8 cellular contexts compared by ENCODE assay signal in the genomic region with DNA sequence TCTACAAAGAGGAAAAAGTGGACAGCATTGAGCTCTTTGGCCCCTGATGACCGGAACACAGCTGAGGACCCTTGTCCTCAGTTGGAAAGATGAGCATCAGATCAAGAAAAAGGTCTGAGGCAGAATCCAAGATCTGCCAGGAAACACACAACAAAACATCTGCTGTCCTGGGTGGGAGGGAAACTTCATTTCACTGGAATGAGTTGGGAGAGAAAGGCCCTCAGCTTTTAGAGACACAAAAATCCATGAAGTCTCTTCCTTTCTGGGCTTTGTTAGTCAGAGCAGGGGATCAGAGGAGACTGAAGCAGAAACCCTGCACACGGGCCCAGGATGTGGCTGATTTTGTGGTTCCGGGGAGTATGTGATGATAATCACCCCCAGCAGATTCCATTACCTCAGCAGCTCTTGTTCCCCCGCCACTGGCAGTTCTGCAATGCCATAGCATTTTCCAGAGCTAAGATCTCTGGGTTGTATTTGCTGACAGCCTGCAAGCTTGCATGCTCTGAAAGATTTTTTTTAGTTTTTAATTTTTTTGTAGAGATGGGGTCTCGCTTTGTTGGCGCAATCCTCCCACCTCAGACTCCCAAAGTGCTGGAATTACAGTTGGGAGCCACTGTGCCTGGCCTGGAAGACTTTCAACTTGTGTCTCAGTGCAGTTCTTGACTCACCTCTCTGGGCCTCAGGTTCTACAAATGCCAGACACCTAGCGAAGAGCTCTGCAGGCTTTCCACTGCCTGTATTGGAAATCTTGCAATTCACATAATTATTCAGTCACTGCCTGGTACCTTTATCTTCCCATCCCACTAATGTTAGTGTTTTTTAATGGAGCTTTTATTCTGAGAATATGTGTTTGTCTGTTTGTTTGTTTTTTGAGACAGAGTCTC. TPM values are rescaled to one million over a fixed set of nuclear protein-coding genes. Genes with fewer than 3 reads are reported as not detected.
DNase-seq lines count a peak whose midpoint lies in the region; TF ChIP-seq lines count a peak whose summit lies in the region.

No MANE protein-coding gene starts in this region.

- peaks cover 29% of the 10 kb centered on the region for H3K36me3 ChIP-seq in adipocyte (ENCODE audit: control insufficient read depth, insufficient read depth, low read length, severe bottlenecking)

- H3K36me3 Mint-ChIP-seq in T-helper 2 cell treated with Interferon-gamma antibody and Interleukin-4, amounts not matched to agents 5 μg/mL and 100 μg/mL, for 36 hours (ENCODE audit: low read depth) = peaks cover 43% of the 10 kb centered on the region

- no peaks in the 10 kb centered on the region for H3K27me3 ChIP-seq in adipocyte (replicated peaks; ENCODE audit: control insufficient read depth, insufficient read depth, low read length)

- H3K9ac ChIP-seq in adipocyte (ENCODE audit: low read length) = no peak overlapping the region

- peaks cover 45% of the 10 kb centered on the region for H3K4me1 Mint-ChIP-seq in T-helper 2 cell treated with Interferon-gamma antibody and Interleukin-4, amounts not matched to agents 5 μg/mL and 100 μg/mL, for 36 hours (ENCODE audit: low read depth)

- H3K9me3 ChIP-seq in adipocyte (ENCODE audit: control insufficient read depth, low read length) = peaks cover 19% of the 10 kb centered on the region

- DNase-seq in GM10266 (ENCODE audit: extremely low spot score) = peak; percentile 80
- peak; percentile 86 for DNase-seq in T-helper 2 cell treated with Interferon-gamma antibody and Interleukin-4, amounts not matched to agents 5 μg/mL and 100 μg/mL, for 36 hours (ENCODE audit: low spot score)
- DNase-seq in adipocyte (ENCODE audit: low read depth) = peak; percentile 52
- DNase-seq in renal cortical epithelial cell (ENCODE audit: low read depth) = peak; percentile 66
- DNase-seq in NCI-H526 treated with DMSO at 0.1 percent for 48 hours (lab: John Stamatoyannopoulos, UW) = no peak
- no peak for DNase-seq in NCI-H82 treated with DMSO at 0.1 percent for 48 hours (lab: John Stamatoyannopoulos, UW; ENCODE audit: unreplicated experiment)
- no peak for DNase-seq in NCI-H1092 treated with DMSO at 0.1 percent for 48 hours (lab: John Stamatoyannopoulos, UW)
- DNase-seq in NCI-H187 treated with DMSO at 0.1 percent for 48 hours (lab: John Stamatoyannopoulos, UW) = no peak

- no peaks in the 10 kb centered on the region for H3K4me1 ChIP-seq in adipocyte (ENCODE audit: control insufficient read depth, insufficient read depth, low read length)

- peak overlapping the region; percentile 97 for H3K27ac Mint-ChIP-seq in T-helper 2 cell treated with Interferon-gamma antibody and Interleukin-4, amounts not matched to agents 5 μg/mL and 100 μg/mL, for 36 hours

- H3K9me3 Mint-ChIP-seq in T-helper 2 cell treated with Interferon-gamma antibody and Interleukin-4, amounts not matched to agents 5 μg/mL and 100 μg/mL, for 36 hours = peaks cover 43% of the 10 kb centered on the region

- H3K4me3 Mint-ChIP-seq in T-helper 2 cell treated with Interferon-gamma antibody and Interleukin-4, amounts not matched to agents 5 μg/mL and 100 μg/mL, for 36 hours = peak overlapping the region; percentile 81

- no peak overlapping the region for H3K4me3 ChIP-seq in adipocyte (ENCODE audit: low read length)

- no peak for TF ChIP-seq CTCF in GM10266 (IDR thresholded peaks at IDR 0.05; ENCODE audit: control insufficient read depth, insufficient read depth, low read depth, missing control alignments)

- no peaks in the 10 kb centered on the region for H3K27me3 Mint-ChIP-seq in T-helper 2 cell treated with Interferon-gamma antibody and Interleukin-4, amounts not matched to agents 5 μg/mL and 100 μg/mL, for 36 hours (ENCODE audit: low read depth)

RNA-seq across cellular contexts. Expression of a gene that starts 5.8 kb away (rescaled TPM):
- total RNA-seq in renal cortical epithelial cell = 12.2 and 18.8 TPM in 2 replicates

RNA-seq across cellular contexts. Expression of a gene that starts 50.3 kb away (rescaled TPM):
- not detected in 2 replicates for total RNA-seq in renal cortical epithelial cell

Comparison
In these comparisons a context has a peak if more than half of its experiments do, and no peak if none do; other contexts are left out.
1. DNase-seq: peak in GM10266 (single experiment), T-helper 2 cell treated with Interferon-gamma antibody and Interleukin-4, amounts not matched to agents 5 μg/mL and 100 μg/mL, for 36 hours (single experiment), adipocyte (single experiment) and renal cortical epithelial cell (single experiment); none in NCI-H526 treated with DMSO at 0.1 percent for 48 hours (single experiment), NCI-H82 treated with DMSO at 0.1 percent for 48 hours (single experiment), NCI-H1092 treated with DMSO at 0.1 percent for 48 hours (single experiment) and NCI-H187 treated with DMSO at 0.1 percent for 48 hours (single experiment).